ENCODE assay signal across 36 cellular contexts in the genomic region with DNA sequence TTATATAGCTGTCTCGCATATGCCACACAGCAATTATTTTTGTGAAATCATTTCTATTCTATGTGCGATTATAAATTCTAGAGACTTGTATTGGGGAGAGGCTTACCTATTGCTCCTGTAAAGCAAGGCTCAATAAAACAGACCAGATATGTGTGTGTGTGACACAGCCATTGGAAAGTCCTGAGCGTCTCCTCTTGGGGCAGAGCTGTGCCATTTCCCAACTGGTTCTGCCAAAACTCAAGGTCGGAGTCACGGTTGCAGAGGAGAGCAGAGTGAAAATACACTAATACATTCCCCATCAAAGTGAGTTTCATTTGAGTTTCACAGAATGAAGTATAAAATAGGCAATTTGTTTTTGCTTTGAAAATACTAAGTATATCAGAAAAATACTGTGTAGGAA.
"Had no signal": no experiment of that assay in that cellular context is flagged by ENCODE, and none has a peak within 500 bp of the region (broad histone marks: within the 10 kb centered on the region; RNA-seq: fewer than 3 reads in every experiment).

No MANE protein-coding gene starts in this region.

- H3K27me3 ChIP-seq: ascending aorta, cardiac muscle cell had no signal

- H3K27ac ChIP-seq: ascending aorta, cardiac muscle cell, VCaP had no signal

- H3K4me3 ChIP-seq: ascending aorta, cardiac muscle cell had no signal

- H3K36me3 Mint-ChIP-seq: activated CD8-positive, alpha-beta memory T cell treated with anti-CD3 and anti-CD28 coated beads, Interleukin-2, amount 10 ng/mL, durations not matched to agents 7 days and 5 days; activated naive CD4-positive, alpha-beta T cell treated with anti-CD3 and anti-CD28 coated beads, Interleukin-2, amount 10 ng/mL, durations not matched to agents 7 days and 5 days; activated naive CD4-positive, alpha-beta T cell treated with anti-CD3 and anti-CD28 coated beads, Interleukin-2, amount 50 U/mL, for 24 hours; activated naive CD8-positive, alpha-beta T cell; activated naive CD8-positive, alpha-beta T cell treated with anti-CD3 and anti-CD28 coated beads, Interleukin-2, amount 10 ng/mL, durations not matched to agents 7 days and 5 days; brain had no signal

- H3K36me3 ChIP-seq: ascending aorta, cardiac muscle cell had no signal

- H3K4me3 Mint-ChIP-seq: activated B cell treated with CpG ODN at 0.5 μM for 24 hours; activated CD4-positive, alpha-beta memory T cell treated with anti-CD3 and anti-CD28 coated beads, Interleukin-2, amount 10 ng/mL, durations not matched to agents 7 days and 5 days; activated CD4-positive, alpha-beta T cell treated with anti-CD3 and anti-CD28 coated beads, Interleukin-2, amount 10 ng/mL, durations not matched to agents 24 days and 14 days; activated CD8-positive, alpha-beta memory T cell treated with anti-CD3 and anti-CD28 coated beads, Interleukin-2, amount 10 ng/mL, durations not matched to agents 7 days and 5 days; activated CD8-positive, alpha-beta T cell treated with anti-CD3 and anti-CD28 coated beads, Interleukin-2, amount 10 ng/mL, durations not matched to agents 7 days and 5 days; activated naive CD4-positive, alpha-beta T cell treated with anti-CD3 and anti-CD28 coated beads, Interleukin-2, amount 10 ng/mL, durations not matched to agents 7 days and 5 days; activated naive CD4-positive, alpha-beta T cell treated with anti-CD3 and anti-CD28 coated beads, Interleukin-2, amount 50 U/mL, for 24 hours; activated naive CD8-positive, alpha-beta T cell; activated naive CD8-positive, alpha-beta T cell treated with anti-CD3 and anti-CD28 coated beads, Interleukin-2, amount 10 ng/mL, durations not matched to agents 7 days and 5 days; activated naive CD8-positive, alpha-beta T cell treated with anti-CD3 and anti-CD28 coated beads, Interleukin-2, amount 50 U/mL, for 24 hours; activated T-cell treated with anti-CD3 and anti-CD28 coated beads, Interleukin-2, amount 50 U/mL, for 24 hours; brain; central memory CD8-positive, alpha-beta T cell; T-helper 1 cell treated with Interleukin-12 subunit alpha and Interleukin-12 subunit beta and Interleukin-4 antibody, amounts not matched to agents 30 μg/mL and 1 μg/mL, for 36 hours; T-helper 2 cell treated with Interferon-gamma antibody and Interleukin-4, amounts not matched to agents 5 μg/mL and 100 μg/mL, for 36 hours had no signal

- H3K27ac Mint-ChIP-seq: activated B cell treated with CpG ODN at 0.5 μM for 24 hours; activated CD4-positive, alpha-beta memory T cell treated with anti-CD3 and anti-CD28 coated beads, Interleukin-2, amount 10 ng/mL, durations not matched to agents 7 days and 5 days; activated CD4-positive, alpha-beta T cell treated with anti-CD3 and anti-CD28 coated beads, Interleukin-2, amount 10 ng/mL, durations not matched to agents 24 days and 14 days; activated CD8-positive, alpha-beta memory T cell treated with anti-CD3 and anti-CD28 coated beads, Interleukin-2, amount 10 ng/mL, durations not matched to agents 7 days and 5 days; activated CD8-positive, alpha-beta T cell treated with anti-CD3 and anti-CD28 coated beads, Interleukin-2, amount 10 ng/mL, durations not matched to agents 7 days and 5 days; activated naive CD4-positive, alpha-beta T cell treated with anti-CD3 and anti-CD28 coated beads, Interleukin-2, amount 10 ng/mL, durations not matched to agents 7 days and 5 days; activated naive CD4-positive, alpha-beta T cell treated with anti-CD3 and anti-CD28 coated beads, Interleukin-2, amount 50 U/mL, for 24 hours; activated naive CD8-positive, alpha-beta T cell; activated naive CD8-positive, alpha-beta T cell treated with anti-CD3 and anti-CD28 coated beads, Interleukin-2, amount 10 ng/mL, durations not matched to agents 7 days and 5 days; activated naive CD8-positive, alpha-beta T cell treated with anti-CD3 and anti-CD28 coated beads, Interleukin-2, amount 50 U/mL, for 24 hours; activated T-cell treated with anti-CD3 and anti-CD28 coated beads, Interleukin-2, amount 50 U/mL, for 24 hours; activated T-helper 2 cell treated with anti-CD3 and anti-CD28 coated beads, Interferon-gamma antibody, Interleukin-2, Interleukin-4, amounts not matched to agents 10 μg/mL and 5 μg/mL and 100 μg/mL, durations not matched to agents 14 hours and 24 hours and 36 hours; brain; T-helper 1 cell treated with Interleukin-12 subunit alpha and Interleukin-12 subunit beta and Interleukin-4 antibody, amounts not matched to agents 30 μg/mL and 1 μg/mL, for 36 hours; T-helper 2 cell treated with Interferon-gamma antibody and Interleukin-4, amounts not matched to agents 5 μg/mL and 100 μg/mL, for 36 hours had no signal

- H3K27me3 Mint-ChIP-seq: activated B cell treated with CpG ODN at 0.5 μM for 24 hours; activated CD4-positive, alpha-beta memory T cell treated with anti-CD3 and anti-CD28 coated beads, Interleukin-2, amount 10 ng/mL, durations not matched to agents 7 days and 5 days; activated CD4-positive, alpha-beta T cell treated with anti-CD3 and anti-CD28 coated beads, Interleukin-2, amount 10 ng/mL, durations not matched to agents 24 days and 14 days; activated CD8-positive, alpha-beta memory T cell treated with anti-CD3 and anti-CD28 coated beads, Interleukin-2, amount 10 ng/mL, durations not matched to agents 7 days and 5 days; activated naive CD4-positive, alpha-beta T cell treated with anti-CD3 and anti-CD28 coated beads, Interleukin-2, amount 10 ng/mL, durations not matched to agents 7 days and 5 days; activated naive CD4-positive, alpha-beta T cell treated with anti-CD3 and anti-CD28 coated beads, Interleukin-2, amount 50 U/mL, for 24 hours; activated naive CD8-positive, alpha-beta T cell; activated naive CD8-positive, alpha-beta T cell treated with anti-CD3 and anti-CD28 coated beads, Interleukin-2, amount 10 ng/mL, durations not matched to agents 7 days and 5 days; activated naive CD8-positive, alpha-beta T cell treated with anti-CD3 and anti-CD28 coated beads, Interleukin-2, amount 50 U/mL, for 24 hours; activated T-cell treated with anti-CD3 and anti-CD28 coated beads, Interleukin-2, amount 50 U/mL, for 24 hours; central memory CD8-positive, alpha-beta T cell had no signal

- H3K9me3 ChIP-seq: ascending aorta had no signal

- H3K4me1 Mint-ChIP-seq: activated B cell treated with CpG ODN at 0.5 μM for 24 hours; activated CD4-positive, alpha-beta memory T cell treated with anti-CD3 and anti-CD28 coated beads, Interleukin-2, amount 10 ng/mL, durations not matched to agents 7 days and 5 days; activated CD4-positive, alpha-beta T cell treated with anti-CD3 and anti-CD28 coated beads, Interleukin-2, amount 10 ng/mL, durations not matched to agents 24 days and 14 days; activated CD8-positive, alpha-beta memory T cell treated with anti-CD3 and anti-CD28 coated beads, Interleukin-2, amount 10 ng/mL, durations not matched to agents 7 days and 5 days; activated naive CD4-positive, alpha-beta T cell treated with anti-CD3 and anti-CD28 coated beads, Interleukin-2, amount 10 ng/mL, durations not matched to agents 7 days and 5 days; activated naive CD4-positive, alpha-beta T cell treated with anti-CD3 and anti-CD28 coated beads, Interleukin-2, amount 50 U/mL, for 24 hours; activated naive CD8-positive, alpha-beta T cell treated with anti-CD3 and anti-CD28 coated beads, Interleukin-2, amount 10 ng/mL, durations not matched to agents 7 days and 5 days; activated naive CD8-positive, alpha-beta T cell treated with anti-CD3 and anti-CD28 coated beads, Interleukin-2, amount 50 U/mL, for 24 hours; brain; central memory CD8-positive, alpha-beta T cell had no signal

- DNase-seq: activated B cell treated with CpG ODN at 0.5 μM for 24 hours; activated CD4-positive, alpha-beta memory T cell treated with anti-CD3 and anti-CD28 coated beads, Interleukin-2, amount 10 ng/mL, durations not matched to agents 7 days and 5 days; activated CD4-positive, alpha-beta T cell treated with anti-CD3 and anti-CD28 coated beads for 4 hours; activated CD4-positive, alpha-beta T cell treated with anti-CD3 and anti-CD28 coated beads, Interleukin-2, amount 10 ng/mL, durations not matched to agents 24 days and 14 days; activated CD4-positive, alpha-beta T cell treated with anti-CD3 and anti-CD28 coated beads, Interleukin-2, amount 50 U/mL, for 48 hours; activated CD4-positive, CD25-positive, alpha-beta regulatory T cell treated with anti-CD3 and anti-CD28 coated beads, Interleukin-2, amount 50 U/mL, for 72 hours; activated CD8-positive, alpha-beta memory T cell treated with anti-CD3 and anti-CD28 coated beads for 24 hours; activated CD8-positive, alpha-beta memory T cell treated with anti-CD3 and anti-CD28 coated beads, Interleukin-2, amount 10 ng/mL, durations not matched to agents 7 days and 5 days; activated CD8-positive, alpha-beta memory T cell treated with anti-CD3 and anti-CD28 coated beads, Interleukin-2, amount 50 U/mL, for 48 hours; activated CD8-positive, alpha-beta T cell treated with anti-CD3 and anti-CD28 coated beads, Interleukin-2, amount 10 ng/mL, durations not matched to agents 7 days and 5 days; activated effector memory CD4-positive, alpha-beta T cell treated with Interleukin-2 at 50 U/mL for 16 hours; activated gamma-delta T cell; activated naive CD4-positive, alpha-beta T cell treated with anti-CD3 and anti-CD28 coated beads, Interleukin-2, amount 10 ng/mL, durations not matched to agents 7 days and 5 days; activated naive CD4-positive, alpha-beta T cell treated with Interleukin-2 at 50 U/mL for 16 hours; activated naive CD8-positive, alpha-beta T cell treated with anti-CD3 and anti-CD28 coated beads, Interleukin-2, amount 10 ng/mL, durations not matched to agents 7 days and 5 days; activated naive CD8-positive, alpha-beta T cell treated with anti-CD3 and anti-CD28 coated beads, Interleukin-2, amount 50 U/mL, for 24 hours; activated T-cell treated with anti-CD3 and anti-CD28 coated beads, Interleukin-2, amount 50 U/mL, for 24 hours; activated T-cell treated with anti-CD3 and anti-CD28 coated beads, Interleukin-2, amount 50 U/mL, for 48 hours; amygdala; anterior cingulate cortex; caudate nucleus; cerebellar nuclear complex; T-helper 2 cell; T-helper 9 cell had no signal

- H3K9me3 Mint-ChIP-seq: brain had no signal

- H3K4me1 ChIP-seq: ascending aorta had no signal

- FAIRE-seq: bronchial epithelial cell, TTC549 had no signal

- ATAC-seq: activated CD8-positive, alpha-beta memory T cell treated with anti-CD3 and anti-CD28 coated beads, Interleukin-2, amount 10 ng/mL, durations not matched to agents 7 days and 5 days; activated CD8-positive, alpha-beta T cell treated with anti-CD3 and anti-CD28 coated beads, Interleukin-2, amount 10 ng/mL, durations not matched to agents 7 days and 5 days; activated naive CD8-positive, alpha-beta T cell treated with anti-CD3 and anti-CD28 coated beads, Interleukin-2, amount 50 U/mL, for 24 hours had no signal
